In genomic region chr2:26752636-26753035, GRCh38 we compare ENCODE assay signal across 1 cellular context.
TF ChIP-seq lines count a peak whose summit lies in the region.

No MANE protein-coding gene starts in this region.

TF ChIP-seq in GM23338, 12 proteins besides CTCF, POLR2A, EP300 and RAD21 (continued from another document):
- TF ChIP-seq ZNF462 (CRISPR knock-in tag; IDR thresholded peaks at IDR 0.05) (no peak), POLR2AphosphoS5 (IDR thresholded peaks at IDR 0.05; ENCODE audit: low read depth) (no peak)
